Comparison of ENCODE assay signal across 35 cellular contexts in the genomic region with DNA sequence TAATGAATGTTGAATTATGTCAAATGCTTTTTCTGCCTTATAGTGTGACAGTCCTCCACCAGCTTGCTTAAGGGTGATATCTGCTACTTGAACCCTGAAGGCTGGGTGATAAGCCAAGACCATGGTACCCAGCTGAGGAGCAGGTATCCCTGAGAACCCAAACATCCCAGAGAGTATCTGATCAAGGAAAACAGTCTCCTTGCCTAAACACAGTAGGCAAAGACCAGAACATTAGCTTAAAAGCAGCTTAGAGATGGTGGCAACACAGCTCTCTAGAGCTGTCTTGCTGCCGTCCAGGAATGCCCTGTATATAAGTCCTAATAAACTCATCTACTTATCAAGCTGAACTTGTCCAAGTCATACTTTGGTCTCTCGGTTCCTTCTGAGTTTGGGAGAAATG.
"Had no signal": no experiment of that assay in that cellular context is flagged by ENCODE, and none has a peak within 500 bp of the region (broad histone marks: within the 10 kb centered on the region; RNA-seq: fewer than 3 reads in every experiment).

No MANE protein-coding gene starts in this region.

- H3K36me3 ChIP-seq: MG63 had no signal

- H3K27me3 ChIP-seq: MG63 had no signal

- DNase-seq: Karpas-422, Kasumi-1, MG63, MM.1S, MV-4-11, NCI-H1048, NCI-H1092, NCI-H1092 treated with DMSO at 0.1 percent for 48 hours, NCI-H1105, NCI-H1105 treated with DMSO at 0.1 percent for 48 hours, NCI-H1417, NCI-H1417 treated with DMSO at 0.1 percent for 48 hours, NCI-H1436, NCI-H1436 treated with DMSO at 0.1 percent for 48 hours, NCI-H146, NCI-H1694, NCI-H1694 treated with DMSO at 0.1 percent for 48 hours, NCI-H187, NCI-H187 treated with DMSO at 0.1 percent for 48 hours, NCI-H1930, NCI-H2029, NCI-H2029 treated with DMSO at 0.1 percent for 48 hours, NCI-H2081, NCI-H2081 treated with DMSO at 0.1 percent for 48 hours, NCI-H2107, NCI-H2171 treated with DMSO at 0.1 percent for 48 hours, NCI-H2227 treated with DMSO at 0.1 percent for 48 hours, NCI-H226, NCI-H345, NCI-H446 treated with DMSO at 0.1 percent for 48 hours, NCI-H510A, NCI-H510A treated with DMSO at 0.1 percent for 48 hours, NCI-H524, NCI-H524 treated with DMSO at 0.1 percent for 48 hours, NCI-H526 had no signal

- H3K9me3 ChIP-seq: MG63 had no signal

- H3K4me3 ChIP-seq: MG63 had no signal
